Comparison of ENCODE assay signal across 24 cellular contexts in genomic region chr14:23863836-23864235, GRCh38.
A peak's percentile ranks its signal among the peaks of the same experiment; 100 is the strongest.
DNase-seq lines count a peak whose midpoint lies in the region; FAIRE-seq and TF ChIP-seq lines count a peak whose summit lies in the region.
"Had no signal": no experiment of that assay in that cellular context is flagged by ENCODE, and none has a peak within 500 bp of the region (broad histone marks: within the 10 kb centered on the region; RNA-seq: fewer than 3 reads in every experiment).

No MANE protein-coding gene starts in this region.

- peak; percentile 45 for DNase-seq in activated CD4-positive, alpha-beta T cell treated with anti-CD3 and anti-CD28 coated beads, Interleukin-2, amount 10 ng/mL, durations not matched to agents 24 days and 14 days
- DNase-seq in activated CD4-positive, alpha-beta T cell treated with anti-CD3 and anti-CD28 coated beads, Interleukin-2, amount 50 U/mL, for 1 hour, result no peak
- peak; percentile 13 for DNase-seq in left kidney (ENCODE audit: low read depth, low spot score)
- peak; percentile 5 for DNase-seq in renal cortical epithelial cell (ENCODE audit: low read depth)
- DNase-seq in thyroid gland, result peak; percentile 67 to 69
- DNase-seq in frontal cortex (ENCODE audit: low spot score in 2 of 2), result no peak
- no peak for DNase-seq in tibial artery
- DNase-seq in amygdala (lab: John Stamatoyannopoulos, UW), result no peak
- DNase-seq: CD4-positive, alpha-beta T cell; CD8-positive, alpha-beta memory T cell; DMS79; GF-D8; GOT3; HFFc6 had no signal

- no peaks in the 10 kb centered on the region for H3K27me3 ChIP-seq in thyroid gland
- H3K27me3 ChIP-seq in tibial artery, result no peaks in the 10 kb centered on the region
- H3K27me3 ChIP-seq: BLaER1 had no signal

- H3K4me1 Mint-ChIP-seq in activated CD4-positive, alpha-beta T cell treated with anti-CD3 and anti-CD28 coated beads, Interleukin-2, amount 10 ng/mL, durations not matched to agents 24 days and 14 days, result no peaks in the 10 kb centered on the region
- H3K4me1 Mint-ChIP-seq: B cell; CD8-positive, alpha-beta memory T cell had no signal

- no peak overlapping the region for H3K27ac Mint-ChIP-seq in activated CD4-positive, alpha-beta T cell treated with anti-CD3 and anti-CD28 coated beads, Interleukin-2, amount 10 ng/mL, durations not matched to agents 24 days and 14 days
- H3K27ac Mint-ChIP-seq: B cell; CD4-positive, alpha-beta T cell; CD8-positive, alpha-beta memory T cell; HFFc6 had no signal

- no peak for TF ChIP-seq CTCF in thyroid gland (IDR thresholded peaks at IDR 0.05)
- no peak for TF ChIP-seq CTCF in tibial artery (IDR thresholded peaks at IDR 0.05)

- FAIRE-seq in frontal cortex (lab: Jason Lieb, UNC), result no peak
- FAIRE-seq: A204.1, D721Med, GM12891, GM18507, H54 had no signal

- 72 to 76% methylated on average over 1 of the region's 1 CpG for WGBS in thyroid gland, 2 donors

- TF ChIP-seq POLR2A in thyroid gland (IDR thresholded peaks at IDR 0.05), result peak in 1 of 2 donors; percentile 33

- H3K4me3 ChIP-seq in thyroid gland (replicated peaks in 1 of 3) (no peak overlapping the region), tibial artery (no peak overlapping the region)
- H3K4me3 ChIP-seq: BLaER1, HAP-1 had no signal

- no peaks in the 10 kb centered on the region for H3K9me3 Mint-ChIP-seq in activated CD4-positive, alpha-beta T cell treated with anti-CD3 and anti-CD28 coated beads, Interleukin-2, amount 10 ng/mL, durations not matched to agents 24 days and 14 days
- H3K9me3 Mint-ChIP-seq: CD4-positive, alpha-beta T cell; CD8-positive, alpha-beta memory T cell; HFFc6 had no signal

- H3K27ac ChIP-seq in thyroid gland (peak overlapping the region; percentile 55 to 89 (median 59)), tibial artery (no peak overlapping the region)
- H3K27ac ChIP-seq: 22Rv1, BLaER1, C4-2B had no signal

- H3K27me3 Mint-ChIP-seq in activated CD4-positive, alpha-beta T cell treated with anti-CD3 and anti-CD28 coated beads, Interleukin-2, amount 10 ng/mL, durations not matched to agents 24 days and 14 days, result peaks cover 4% of the 10 kb centered on the region

- H3K4me3 Mint-ChIP-seq in activated CD4-positive, alpha-beta T cell treated with anti-CD3 and anti-CD28 coated beads, Interleukin-2, amount 10 ng/mL, durations not matched to agents 24 days and 14 days, result no peak overlapping the region
- H3K4me3 Mint-ChIP-seq: B cell; CD4-positive, alpha-beta T cell; CD8-positive, alpha-beta memory T cell; HFFc6 had no signal

- no peaks in the 10 kb centered on the region for H3K9me3 ChIP-seq in thyroid gland
- H3K9me3 ChIP-seq in tibial artery, result no peaks in the 10 kb centered on the region
- H3K9me3 ChIP-seq: BLaER1, HAP-1 had no signal

- H3K4me1 ChIP-seq in thyroid gland, result peaks cover 23 to 52% of the 10 kb centered on the region in 2 donors
- H3K4me1 ChIP-seq in tibial artery, result no peaks in the 10 kb centered on the region
- H3K4me1 ChIP-seq: BLaER1, HAP-1 had no signal

- no peaks in the 10 kb centered on the region for H3K36me3 Mint-ChIP-seq in activated CD4-positive, alpha-beta T cell treated with anti-CD3 and anti-CD28 coated beads, Interleukin-2, amount 10 ng/mL, durations not matched to agents 24 days and 14 days (ENCODE audit: low read depth)
- H3K36me3 Mint-ChIP-seq: CD8-positive, alpha-beta memory T cell had no signal

- intact Hi-C loops in activated CD4-positive, alpha-beta T cell treated with anti-CD3 and anti-CD28 coated beads, Interleukin-2, amount 10 ng/mL, durations not matched to agents 24 days and 14 days (cut with micrococcal nuclease), result no loop called here
- intact Hi-C loops in thyroid gland (cut with DNase I) (no loop called here), tibial artery (cut with DNase I; ENCODE audit: low total_unique reads) (no loop called here)

- H3K36me3 ChIP-seq in thyroid gland (no peaks in the 10 kb centered on the region), tibial artery (no peaks in the 10 kb centered on the region)
- H3K36me3 ChIP-seq: BLaER1, HAP-1 had no signal

Comparison
In these comparisons a context has a peak if more than half of its experiments do, and no peak if none do; other contexts are left out.
1. DNase-seq: peak in activated CD4-positive, alpha-beta T cell treated with anti-CD3 and anti-CD28 coated beads, Interleukin-2, amount 10 ng/mL, durations not matched to agents 24 days and 14 days (single experiment), left kidney (single experiment), renal cortical epithelial cell (single experiment) and thyroid gland (2 of 2); none in activated CD4-positive, alpha-beta T cell treated with anti-CD3 and anti-CD28 coated beads, Interleukin-2, amount 50 U/mL, for 1 hour (single experiment), frontal cortex (0 of 2), tibial artery (0 of 2) and amygdala (0 of 56).
2. H3K27ac ChIP-seq: peak in thyroid gland (3 of 3); none in tibial artery (0 of 2).